Comparison of ENCODE assay signal across 12 cellular contexts in genomic region chr1:156772728-156773497, GRCh38. TPM values are rescaled to one million over a fixed set of nuclear protein-coding genes. Genes with fewer than 3 reads are reported as not detected.
DNase-seq lines count a peak whose midpoint lies in the region; TF ChIP-seq lines count a peak whose summit lies in the region.
"Had no signal": no experiment of that assay in that cellular context is flagged by ENCODE, and none has a peak within 500 bp of the region (broad histone marks: within the 10 kb centered on the region; RNA-seq: fewer than 3 reads in every experiment).

No MANE protein-coding gene starts in this region.

- H3K4me2 ChIP-seq in SK-N-SH (peak overlapping the region; percentile 40), trophoblast cell (ENCODE audit: low read length) (peak overlapping the region; percentile 22)

- TF ChIP-seq RAD21 in SK-N-SH (IDR thresholded peaks at IDR 0.05; ENCODE audit: low read length), result no peak

- H3K9me3 ChIP-seq in HEK293 (ENCODE audit: control insufficient read depth, insufficient read depth, low read depth, low read length), result no peaks in the 10 kb centered on the region
- H3K9me3 ChIP-seq in SK-N-SH, result no peaks in the 10 kb centered on the region
- H3K9me3 ChIP-seq in trophoblast cell (ENCODE audit: insufficient read depth, low read depth, low read length), result no peaks in the 10 kb centered on the region
- H3K9me3 ChIP-seq: gastrocnemius medialis had no signal

- H3K27ac ChIP-seq in HEK293 (ENCODE audit: extremely low read depth, low read depth, low read length), result no peak overlapping the region
- peak overlapping the region; percentile 29 to 93; a peak in 3 of 4 replicates for H3K27ac ChIP-seq in SK-N-SH (ENCODE audit: low read depth in 2 of 2, low read length in 1 of 2)
- H3K27ac ChIP-seq in trophoblast cell (ENCODE audit: low read depth, low read length), result no peak overlapping the region

- no peak overlapping the region for H4K12ac ChIP-seq in trophoblast cell (ENCODE audit: low read depth, low read length)

- no peaks in the 10 kb centered on the region for H3K27me3 ChIP-seq in SK-N-SH (ENCODE audit: insufficient read depth)
- H3K27me3 ChIP-seq in trophoblast cell (ENCODE audit: insufficient read depth, low read length), result no peaks in the 10 kb centered on the region
- H3K27me3 ChIP-seq: gastrocnemius medialis had no signal

- H3K79me1 ChIP-seq in trophoblast cell (ENCODE audit: low read length), result peaks cover 3% of the 10 kb centered on the region

- H3K9me2 ChIP-seq in SK-N-SH, result no peaks in the 10 kb centered on the region

- POLR2A ChIA-PET in HEK293 (lab: Yijun Ruan, JAX), result interaction anchor here (0.7 to 1.3 kb wide), 3 partner anchors 21 to 80 kb away, joined by 3 to 6 read pairs (median 4); partner anchors contain the start of genes HDGF, ISG20L2 and METTL25B
- POLR2A ChIA-PET in SK-N-SH (lab: Yijun Ruan, JAX), result interaction anchor here (0.6 to 2.2 kb wide), 8 partner anchors 21 to 121 kb away, joined by 3 to 15 read pairs (median 7); partner anchors contain the start of genes HDGF, INSRR and MRPL24

- WGBS in SK-N-SH (ENCODE audit: low lambda C conversion rate), result 46% methylated on average over 9 of the region's 9 CpGs
- no CpG with 5 or more reads among the region's 9 CpGs for WGBS in trophoblast cell (ENCODE audit: extremely low coverage, insufficient coverage, insufficient read length)

- peaks cover 10% of the 10 kb centered on the region for H3F3A ChIP-seq in SK-N-SH (replicated peaks; ENCODE audit: insufficient read depth)

- CTCF ChIA-PET in HEK293 (lab: Yijun Ruan, JAX) (interaction anchor here (0.6 to 3.6 kb wide), 6 partner anchors 9 to 114 kb away, joined by 3 to 31 read pairs (median 4); partner anchors contain the start of genes ISG20L2 and METTL25B), SK-N-SH (lab: Yijun Ruan, JAX) (interaction anchor here (0.6 to 9.5 kb wide), 21 partner anchors 8 to 155 kb away, joined by 3 to 64 read pairs (median 5); partner anchors contain the start of genes INSRR and NTRK1)

- H4K8ac ChIP-seq in trophoblast cell (ENCODE audit: low read depth, low read length), result no peak overlapping the region

- H2BK120ac ChIP-seq in trophoblast cell (ENCODE audit: insufficient read depth, low read length, poor library complexity), result no peak overlapping the region

- H3K9ac ChIP-seq in SK-N-SH, result no peak overlapping the region
- H3K9ac ChIP-seq in trophoblast cell (ENCODE audit: low read length), result no peak overlapping the region

- no peak for TF ChIP-seq CTCF in HEK293 (tag by site-specific recombination; IDR thresholded peaks at IDR 0.05)
- no peak for TF ChIP-seq CTCF in SK-N-SH (IDR thresholded peaks at IDR 0.05)
- no peak for TF ChIP-seq CTCF in fibroblast of villous mesenchyme (IDR thresholded peaks at IDR 0.05; ENCODE audit: insufficient read depth, low read depth, low read length)

- H2BK5ac ChIP-seq in trophoblast cell (ENCODE audit: low read depth, low read length, poor library complexity), result no peak overlapping the region

- no peak overlapping the region for H2AFZ ChIP-seq in SK-N-SH (ENCODE audit: low read depth)
- H2AFZ ChIP-seq in trophoblast cell (ENCODE audit: insufficient read depth, low read length, poor library complexity), result no peak overlapping the region

- H3K23ac ChIP-seq in trophoblast cell (ENCODE audit: low read length), result no peak overlapping the region

- DNase-seq in SK-N-SH (peak; percentile 75), fibroblast of villous mesenchyme (ENCODE audit: low read depth) (peak; percentile 40), trophoblast cell (no peak), NCI-H1092 (lab: John Stamatoyannopoulos, UW) (no peak)
- no peak for DNase-seq in activated CD4-positive, CD25-positive, alpha-beta regulatory T cell (lab: John Stamatoyannopoulos, UW)
- DNase-seq in activated effector memory CD4-positive, alpha-beta T cell treated with anti-CD3 and anti-CD28 coated beads, Interleukin-2, amount 50 U/mL, for 16 hours, result no peak
- DNase-seq in stimulated activated CD4-positive, alpha-beta T cell treated with anti-CD3 and anti-CD28 coated beads, Interleukin-15, amount 100 ng/mL, for 24 hours, result no peak
- DNase-seq: activated CD4-positive, alpha-beta T cell treated with anti-CD3 and anti-CD28 coated beads, Interleukin-2, amount 50 U/mL, for 48 hours; gastrocnemius medialis; NCI-H1417 treated with DMSO at 0.1 percent for 48 hours; stimulated activated naive CD4-positive, alpha-beta T cell treated with Interleukin-2 at 50 U/mL for 16 hours had no signal

- H4K91ac ChIP-seq in trophoblast cell (ENCODE audit: low read depth, low read length), result no peak overlapping the region

- H2AK5ac ChIP-seq in trophoblast cell (ENCODE audit: low read length), result no peak overlapping the region

- peaks cover 62% of the 10 kb centered on the region for H4K20me1 ChIP-seq in SK-N-SH (ENCODE audit: insufficient read depth)

- peak overlapping the region; percentile 44 for H3K4ac ChIP-seq in trophoblast cell (ENCODE audit: low read depth, low read length)

- H3K79me2 ChIP-seq in SK-N-SH (ENCODE audit: insufficient read depth), result peaks cover 100% of the 10 kb centered on the region
- H3K79me2 ChIP-seq in trophoblast cell (ENCODE audit: control insufficient read depth, insufficient read depth, low read length, poor library complexity), result peaks cover 16% of the 10 kb centered on the region

- H3K36me3 ChIP-seq in HEK293 (ENCODE audit: control insufficient read depth in 2 of 2, insufficient read depth in 1 of 2, low read length in 2 of 2) (peaks cover 4 to 57% of the 10 kb centered on the region in 2 experiments; a peak in 2 of 3 replicates), SK-N-SH (replicated peaks in 1 of 2; ENCODE audit: control insufficient read depth in 1 of 2, insufficient read depth in 2 of 2, low read length in 1 of 2) (peaks cover 19 to 22% of the 10 kb centered on the region in 2 experiments), trophoblast cell (ENCODE audit: control insufficient read depth in 1 of 2, insufficient read depth in 2 of 2, low read length in 2 of 2) (peaks cover 8 to 16% of the 10 kb centered on the region in 2 experiments)

- no peak overlapping the region for H3K18ac ChIP-seq in trophoblast cell (ENCODE audit: low read length)

- H3K4me3 ChIP-seq in HEK293 (ENCODE audit: low read depth, low read length), result no peak overlapping the region
- no peak overlapping the region; a peak in 1 of 4 replicates for H3K4me3 ChIP-seq in SK-N-SH (ENCODE audit: low read depth in 2 of 2, low read length in 1 of 2)
- H3K4me3 ChIP-seq in fibroblast of villous mesenchyme (ENCODE audit: low read depth, low read length), result no peak overlapping the region
- H3K4me3 ChIP-seq in trophoblast cell (ENCODE audit: low read depth, low read length), result no peak overlapping the region
- H3K4me3 ChIP-seq: gastrocnemius medialis had no signal

- TF ChIP-seq EP300 in SK-N-SH (IDR thresholded peaks at IDR 0.05; ENCODE audit: borderline replicate concordance in 1 of 2, low read depth in 1 of 2, low read length in 1 of 2), result peak in 1 of 2 experiments; percentile 97; a peak in 2 of 4 replicates

- no peak overlapping the region for H3K14ac ChIP-seq in trophoblast cell (ENCODE audit: low read length)

- H3K4me1 ChIP-seq in HEK293 (ENCODE audit: control insufficient read depth, insufficient read depth, low read length), result peaks cover 16% of the 10 kb centered on the region
- peaks cover 27 to 41% of the 10 kb centered on the region in 2 experiments; a peak in 3 of 4 replicates for H3K4me1 ChIP-seq in SK-N-SH (ENCODE audit: control insufficient read depth in 1 of 2, insufficient read depth in 2 of 2, low read depth in 1 of 2, low read length in 1 of 2)
- H3K4me1 ChIP-seq in trophoblast cell (ENCODE audit: control insufficient read depth in 1 of 2, insufficient read depth in 2 of 2, low read length in 2 of 2), result peaks cover 2 to 5% of the 10 kb centered on the region in 2 experiments

- no peak overlapping the region for H2BK12ac ChIP-seq in trophoblast cell (ENCODE audit: low read length)

TF ChIP-seq in HEK293, 187 proteins besides CTCF, POLR2A, EP300 and RAD21 (continues in another document):
- TF ChIP-seq ZNF416 (tag by site-specific recombination; IDR thresholded peaks at IDR 0.05), result no peak

TF ChIP-seq in SK-N-SH, 30 proteins besides CTCF, POLR2A, EP300 and RAD21 (continues in another document):
- TF ChIP-seq GATA2 (CRISPR knock-in tag; IDR thresholded peaks at IDR 0.05) (peak; percentile 96), MXI1 (IDR thresholded peaks at IDR 0.05; ENCODE audit: low read depth, low read length) (peak; percentile 83), SMC3 (IDR thresholded peaks at IDR 0.05; ENCODE audit: low read depth, low read length) (0 out of 2 replicates have a peak, but pooled peaks have one; percentile 3), TEAD4 (IDR thresholded peaks at IDR 0.05; ENCODE audit: borderline replicate concordance, insufficient read depth) (0 out of 2 replicates have a peak, but pooled peaks have one; percentile 19), CHD2 (IDR thresholded peaks at IDR 0.05; ENCODE audit: low read length, partially characterized antibody) (peak; percentile 85), FOXJ3 (CRISPR knock-in tag; IDR thresholded peaks at IDR 0.05) (peak; percentile 86), TCF12 (IDR thresholded peaks at IDR 0.05) (peak; percentile 63)

RNA-seq across cellular contexts. Expression of gene PRCC, which starts 5.6 kb away (rescaled TPM):
- polyA plus RNA-seq in SK-N-SH (2012; rRNA removed), result 39.2 and 51.8 TPM in 2 replicates
- 33.6 and 45.5 TPM in 2 replicates for polyA plus RNA-seq in SK-N-SH (2012; cell fraction: cytosol; rRNA removed)
- polyA plus RNA-seq in SK-N-SH (2012; cell fraction: nucleus; rRNA removed), result 54.8 and 58.9 TPM in 2 replicates
- total RNA-seq in fibroblast of villous mesenchyme, result 19.0 TPM in 2 replicates
- polyA plus RNA-seq in trophoblast cell (2013), result 156 and 169 TPM in 2 replicates

RNA-seq across cellular contexts. Expression of gene HDGF, which starts 21.4 kb away (rescaled TPM):
- polyA plus RNA-seq in SK-N-SH (2012; rRNA removed), result 152 and 166 TPM in 2 replicates
- polyA plus RNA-seq in SK-N-SH (2012; cell fraction: cytosol; rRNA removed), result 192 and 197 TPM in 2 replicates
- 145 and 148 TPM in 2 replicates for polyA plus RNA-seq in SK-N-SH (2012; cell fraction: nucleus; rRNA removed)
- total RNA-seq in fibroblast of villous mesenchyme, result 196 and 197 TPM in 2 replicates
- polyA plus RNA-seq in trophoblast cell (2013), result 216 and 223 TPM in 2 replicates

RNA-seq across cellular contexts. Expression of gene MRPL24, which starts 32.0 kb away (rescaled TPM):
- 149 and 171 TPM in 2 replicates for polyA plus RNA-seq in SK-N-SH (2012; rRNA removed)
- 141 and 142 TPM in 2 replicates for polyA plus RNA-seq in SK-N-SH (2012; cell fraction: cytosol; rRNA removed)
- polyA plus RNA-seq in SK-N-SH (2012; cell fraction: nucleus; rRNA removed), result 99.8 and 109 TPM in 2 replicates
- 21.6 and 26.1 TPM in 2 replicates for total RNA-seq in fibroblast of villous mesenchyme
- 40.5 and 40.7 TPM in 2 replicates for polyA plus RNA-seq in trophoblast cell (2013)

RNA-seq across cellular contexts. Expression of gene SH2D2A, which starts 43.7 kb away (rescaled TPM):
- not detected in 2 replicates for polyA plus RNA-seq in SK-N-SH (2012; rRNA removed)
- polyA plus RNA-seq in SK-N-SH (2012; cell fraction: cytosol; rRNA removed), result 0.03 and 0.05 TPM in 2 replicates
- 0.10 TPM in 1 of 2 replicates, not detected in the other for polyA plus RNA-seq in SK-N-SH (2012; cell fraction: nucleus; rRNA removed)
- not detected in 2 replicates for total RNA-seq in fibroblast of villous mesenchyme
- 0.14 TPM in 1 of 2 replicates, not detected in the other for polyA plus RNA-seq in trophoblast cell (2013)

RNA-seq across cellular contexts. Expression of gene ISG20L2, which starts 44.3 kb away (rescaled TPM):
- 31.6 and 44.3 TPM in 2 replicates for polyA plus RNA-seq in SK-N-SH (2012; rRNA removed)
- 28.2 and 36.0 TPM in 2 replicates for polyA plus RNA-seq in SK-N-SH (2012; cell fraction: cytosol; rRNA removed)
- 22.9 and 32.5 TPM in 2 replicates for polyA plus RNA-seq in SK-N-SH (2012; cell fraction: nucleus; rRNA removed)
- 17.4 and 22.9 TPM in 2 replicates for total RNA-seq in fibroblast of villous mesenchyme
- polyA plus RNA-seq in trophoblast cell (2013), result 44.2 and 46.1 TPM in 2 replicates

Comparison
In these comparisons a context has a peak if more than half of its experiments do, and no peak if none do; other contexts are left out.
1. H3K27ac ChIP-seq: peak in SK-N-SH (2 of 2); none in HEK293 (single experiment) and trophoblast cell (single experiment).
2. DNase-seq: peak in SK-N-SH (single experiment) and fibroblast of villous mesenchyme (single experiment); none in trophoblast cell (0 of 2), NCI-H1092 (single experiment), activated CD4-positive, CD25-positive, alpha-beta regulatory T cell (0 of 4), activated effector memory CD4-positive, alpha-beta T cell treated with anti-CD3 and anti-CD28 coated beads, Interleukin-2, amount 50 U/mL, for 16 hours (single experiment) and stimulated activated CD4-positive, alpha-beta T cell treated with anti-CD3 and anti-CD28 coated beads, Interleukin-15, amount 100 ng/mL, for 24 hours (single experiment).
3. Of the 4 proteins assayed by ChIP-seq in both HEK293 and SK-N-SH: peak only in HEK293: none; only in SK-N-SH: PBX3; in both: none; in neither: 3.